8 cellular contexts compared by ENCODE assay signal in genomic region chr16:48353565-48354163, GRCh38. TPM values are rescaled to one million over a fixed set of nuclear protein-coding genes. Genes with fewer than 3 reads are reported as not detected.
A peak's percentile ranks its signal among the peaks of the same experiment; 100 is the strongest.
DNase-seq lines count a peak whose midpoint lies in the region; ATAC-seq and FAIRE-seq lines count a peak whose summit lies in the region.

No MANE protein-coding gene starts in this region.

- H2BK5ac ChIP-seq in mesenchymal stem cell (ENCODE audit: low read depth, low read length, poor library complexity, severe bottlenecking): no peak overlapping the region

- no peak overlapping the region for H3K4me3 ChIP-seq in mesenchymal stem cell (ENCODE audit: insufficient read depth in 1 of 2, low read depth in 1 of 2, low read length in 2 of 2)

- no peak overlapping the region for H3K23ac ChIP-seq in mesenchymal stem cell (ENCODE audit: low read length in 2 of 2)

- H3K4me1 Mint-ChIP-seq in activated CD4-positive, alpha-beta T cell treated with anti-CD3 and anti-CD28 coated beads, Interleukin-2, amount 10 ng/mL, durations not matched to agents 7 days and 5 days: peaks cover 9% of the 10 kb centered on the region

- no peak overlapping the region for H3K14ac ChIP-seq in mesenchymal stem cell (ENCODE audit: low read length in 2 of 2)

- H3K18ac ChIP-seq in mesenchymal stem cell (ENCODE audit: low read depth in 1 of 2, low read length in 2 of 2): no peak overlapping the region

- H4K91ac ChIP-seq in mesenchymal stem cell (ENCODE audit: low read length): no peak overlapping the region

- no peak overlapping the region for H4K8ac ChIP-seq in mesenchymal stem cell (ENCODE audit: low read length)

- peak; percentile 82 for FAIRE-seq in GM18507 (lab: Jason Lieb, UNC)

- H3K27me3 ChIP-seq in mesenchymal stem cell (ENCODE audit: control insufficient read depth in 1 of 2, insufficient read depth in 1 of 2, low read length in 2 of 2): no peaks in the 10 kb centered on the region

- CTCF ChIA-PET in activated CD4-positive, alpha-beta T cell treated with anti-CD3 and anti-CD28 coated beads, Interleukin-2, amount 10 ng/mL, durations not matched to agents 7 days and 5 days (lab: Charles Lee): interaction anchor here (0.7 to 3.4 kb wide), 10 partner anchors 8 to 276 kb away, joined by 3 to 26 read pairs (median 6); no protein-coding TSS in a partner anchor

- H3K4me3 Mint-ChIP-seq in activated CD4-positive, alpha-beta T cell treated with anti-CD3 and anti-CD28 coated beads, Interleukin-2, amount 10 ng/mL, durations not matched to agents 7 days and 5 days: no peak overlapping the region

- peaks cover 54% of the 10 kb centered on the region for H3K36me3 Mint-ChIP-seq in activated CD4-positive, alpha-beta T cell treated with anti-CD3 and anti-CD28 coated beads, Interleukin-2, amount 10 ng/mL, durations not matched to agents 7 days and 5 days (ENCODE audit: low read depth)

- H3K4me2 ChIP-seq in mesenchymal stem cell (ENCODE audit: low read length, poor library complexity, severe bottlenecking): no peak overlapping the region

- WGBS in mesenchymal stem cell: 36% methylated on average over 6 of the region's 7 CpGs

- POLR2A ChIA-PET in activated CD4-positive, alpha-beta T cell treated with anti-CD3 and anti-CD28 coated beads, Interleukin-2, amount 10 ng/mL, durations not matched to agents 7 days and 5 days (lab: Charles Lee): no interaction called here

- H3K27me3 Mint-ChIP-seq in activated CD4-positive, alpha-beta T cell treated with anti-CD3 and anti-CD28 coated beads, Interleukin-2, amount 10 ng/mL, durations not matched to agents 7 days and 5 days: no peaks in the 10 kb centered on the region

- no peaks in the 10 kb centered on the region for H3K9me3 ChIP-seq in mesenchymal stem cell (ENCODE audit: control insufficient read depth, low read length)

- DNase-seq in A172 (ENCODE audit: low spot score) (peak; percentile 85), GM18507 (ENCODE audit: extremely low spot score, insufficient read length, low read depth) (peak; percentile 58), NCI-H748 (lab: John Stamatoyannopoulos, UW; ENCODE audit: unreplicated experiment) (peak; percentile 53), dermis microvascular lymphatic vessel endothelial cell (ENCODE audit: low read depth in 2 of 2) (peak; percentile 55 to 78), mesenchymal stem cell (peak; percentile 86)
- peak; percentile 76 for DNase-seq in activated CD4-positive, alpha-beta T cell treated with anti-CD3 and anti-CD28 coated beads, Interleukin-2, amount 10 ng/mL, durations not matched to agents 7 days and 5 days
- DNase-seq in stimulated activated CD8-positive, alpha-beta memory T cell treated with anti-CD3 and anti-CD28 coated beads, Interleukin-7, amount 100 ng/mL, for 24 hours (ENCODE audit: low read depth): peak; percentile 35

- H2BK15ac ChIP-seq in mesenchymal stem cell (ENCODE audit: low read depth, poor library complexity, severe bottlenecking): no peak overlapping the region

- H3K79me1 ChIP-seq in mesenchymal stem cell (replicated peaks; ENCODE audit: low read length, poor library complexity, severe bottlenecking): peaks cover 38% of the 10 kb centered on the region

- H3K4ac ChIP-seq in mesenchymal stem cell (ENCODE audit: low read depth in 1 of 2, low read length in 2 of 2): no peak overlapping the region

- H3K27ac ChIP-seq in mesenchymal stem cell (ENCODE audit: low read length, poor library complexity, severe bottlenecking): no peak overlapping the region

- no peak overlapping the region for H2BK120ac ChIP-seq in mesenchymal stem cell (ENCODE audit: low read depth, low read length)

- no peak overlapping the region for H2AK5ac ChIP-seq in mesenchymal stem cell (ENCODE audit: low read length, severe bottlenecking)

- H2AFZ ChIP-seq in mesenchymal stem cell (ENCODE audit: low read depth, low read length): no peak overlapping the region

- no peak overlapping the region for H2BK12ac ChIP-seq in mesenchymal stem cell (ENCODE audit: low read length in 2 of 2)

- ATAC-seq in HG03175 (IDR thresholded peaks at IDR 0.05; ENCODE audit: unreplicated experiment): peak; percentile 91

- no peaks in the 10 kb centered on the region for H3K9me3 Mint-ChIP-seq in activated CD4-positive, alpha-beta T cell treated with anti-CD3 and anti-CD28 coated beads, Interleukin-2, amount 10 ng/mL, durations not matched to agents 7 days and 5 days

- H3K27ac Mint-ChIP-seq in activated CD4-positive, alpha-beta T cell treated with anti-CD3 and anti-CD28 coated beads, Interleukin-2, amount 10 ng/mL, durations not matched to agents 7 days and 5 days: peak overlapping the region; percentile 72

- H3K36me3 ChIP-seq in mesenchymal stem cell (ENCODE audit: control insufficient read depth in 1 of 2, insufficient read depth in 2 of 2, low read depth in 1 of 2, low read length in 2 of 2): peaks cover 28 to 79% of the 10 kb centered on the region in 2 experiments

- no peak overlapping the region for H3K9ac ChIP-seq in mesenchymal stem cell (ENCODE audit: low read length)

- no peaks in the 10 kb centered on the region for H3K4me1 ChIP-seq in mesenchymal stem cell (ENCODE audit: control insufficient read depth, insufficient read depth, low read depth, low read length)

RNA-seq across cellular contexts. Expression of gene SIAH1, which starts 31.5 kb away (rescaled TPM):
- total RNA-seq in A172 (2014; rRNA removed; shearing (Covaris generic)): 32.7 and 36.1 TPM in 2 replicates
- 10 to 100 TPM; 13.5 to 13.7 TPM for total RNA-seq in activated CD4-positive, alpha-beta T cell treated with anti-CD3 and anti-CD28 coated beads, Interleukin-2, amount 10 ng/mL, durations not matched to agents 7 days and 5 days
- 28.4 and 35.3 TPM in 2 replicates for total RNA-seq in dermis microvascular lymphatic vessel endothelial cell
- 12.5 TPM for polyA plus RNA-seq in mesenchymal stem cell (2013, experiment 1 of 2)
- 14.0 TPM for polyA plus RNA-seq in mesenchymal stem cell (2013, experiment 2 of 2)

Comparison
In these comparisons a context has a peak if more than half of its experiments do, and no peak if none do; other contexts are left out.
1. DNase-seq: peak in every context shown above with its lines; median percentile 86 in mesenchymal stem cell; 85 in A172; 76 in activated CD4-positive, alpha-beta T cell treated with anti-CD3 and anti-CD28 coated beads, Interleukin-2, amount 10 ng/mL, durations not matched to agents 7 days and 5 days; 66 in dermis microvascular lymphatic vessel endothelial cell; 58 in GM18507; 53 in NCI-H748; 35 in stimulated activated CD8-positive, alpha-beta memory T cell treated with anti-CD3 and anti-CD28 coated beads, Interleukin-7, amount 100 ng/mL, for 24 hours.